In the genomic region with DNA sequence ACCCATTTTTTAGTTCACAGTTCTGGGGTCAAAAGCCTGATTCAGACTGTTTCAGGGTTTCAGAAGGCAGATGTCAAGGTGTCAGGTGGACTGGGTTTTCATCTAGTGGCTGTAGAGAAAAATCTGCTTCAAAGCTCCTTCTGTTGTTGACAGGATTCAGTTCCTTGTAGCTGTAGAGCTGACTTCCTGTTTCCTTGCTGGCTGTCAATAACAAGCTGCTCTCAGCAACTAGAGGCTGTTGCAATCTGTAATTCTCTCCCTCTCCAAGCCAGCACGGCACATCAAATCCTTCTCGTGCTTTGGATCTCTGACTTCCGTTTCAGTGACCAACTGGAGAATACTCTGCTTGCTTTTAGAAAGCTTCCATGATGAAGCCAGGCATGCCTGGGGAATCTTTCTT, we compare ENCODE assay signal across 8 cellular contexts.
DNase-seq lines count a peak whose midpoint lies in the region; ATAC-seq and TF ChIP-seq lines count a peak whose summit lies in the region.

No MANE protein-coding gene starts in this region.

- ATAC-seq in natural killer cell = peak in 1 of 3 donors; percentile 53
- no peak for ATAC-seq in natural killer cell treated with Interleukin-12 subunit alpha and Interleukin-12 subunit beta and Interleukin-15 and Interleukin-18, amount 100 ng/mL, for 72 hours
- peak; percentile 78 for ATAC-seq in HG02938 (IDR thresholded peaks at IDR 0.05; ENCODE audit: unreplicated experiment)

- intact Hi-C loops in natural killer cell (cut with micrococcal nuclease) = no loop called here

- H3K4me1 ChIP-seq in osteoblast (ENCODE audit: insufficient read depth, low read length) = no peaks in the 10 kb centered on the region

- no peaks in the 10 kb centered on the region for H3K9me3 Mint-ChIP-seq in natural killer cell
- H3K9me3 Mint-ChIP-seq in natural killer cell treated with Interleukin-12 subunit alpha and Interleukin-12 subunit beta and Interleukin-15 and Interleukin-18, amount 100 ng/mL, for 72 hours = no peaks in the 10 kb centered on the region

- no peak for DNase-seq in natural killer cell
- DNase-seq in natural killer cell treated with Interleukin-12 subunit alpha and Interleukin-12 subunit beta and Interleukin-15 and Interleukin-18, amount 100 ng/mL, for 72 hours (ENCODE audit: low spot score) = no peak
- DNase-seq in SIG-M5 (lab: John Stamatoyannopoulos, UW) = peak; percentile 48
- no peak for DNase-seq in osteoblast (ENCODE audit: insufficient read length, low spot score, missing footprints)
- no peak for DNase-seq in midbrain (lab: John Stamatoyannopoulos, UW)
- DNase-seq in NCI-H1436 (lab: John Stamatoyannopoulos, UW) = no peak
- DNase-seq in GF-D8 (lab: John Stamatoyannopoulos, UW) = no peak

- H3K27ac ChIP-seq in osteoblast (ENCODE audit: low read depth, low read length) = no peak overlapping the region

- no peaks in the 10 kb centered on the region for H3K9me3 ChIP-seq in osteoblast (ENCODE audit: low read depth, low read length)

- no peaks in the 10 kb centered on the region for H4K20me1 ChIP-seq in osteoblast (ENCODE audit: insufficient read depth, low read length)

- H3K36me3 Mint-ChIP-seq in natural killer cell = no peaks in the 10 kb centered on the region
- H3K36me3 Mint-ChIP-seq in natural killer cell treated with Interleukin-12 subunit alpha and Interleukin-12 subunit beta and Interleukin-15 and Interleukin-18, amount 100 ng/mL, for 72 hours = no peaks in the 10 kb centered on the region

- H3K79me2 ChIP-seq in osteoblast (ENCODE audit: insufficient read depth, low read length) = no peaks in the 10 kb centered on the region

- H3K27me3 Mint-ChIP-seq in natural killer cell (ENCODE audit: low read depth in 2 of 2) = peaks cover 0 to 11% of the 10 kb centered on the region in 2 donors
- H3K27me3 Mint-ChIP-seq in natural killer cell treated with Interleukin-12 subunit alpha and Interleukin-12 subunit beta and Interleukin-15 and Interleukin-18, amount 100 ng/mL, for 72 hours = no peaks in the 10 kb centered on the region

- no peaks in the 10 kb centered on the region for H3K27me3 ChIP-seq in osteoblast (ENCODE audit: insufficient read depth, low read length)

- TF ChIP-seq CTCF in natural killer cell (IDR thresholded peaks at IDR 0.05) = no peak
- TF ChIP-seq CTCF in osteoblast (IDR thresholded peaks at IDR 0.05; ENCODE audit: extremely low read depth, low read depth, low read length) = no peak

- H3K36me3 ChIP-seq in osteoblast (ENCODE audit: insufficient read depth, low read length) = no peaks in the 10 kb centered on the region

- H3K4me3 ChIP-seq in osteoblast (ENCODE audit: insufficient read depth, low read length) = no peak overlapping the region

- H3K4me1 Mint-ChIP-seq in natural killer cell = peaks cover 7% of the 10 kb centered on the region in 2 donors
- peaks cover 0 to 6% of the 10 kb centered on the region in 2 donors for H3K4me1 Mint-ChIP-seq in natural killer cell treated with Interleukin-12 subunit alpha and Interleukin-12 subunit beta and Interleukin-15 and Interleukin-18, amount 100 ng/mL, for 72 hours (ENCODE audit: low read depth in 2 of 2)

- peak overlapping the region; percentile 17 for H2AFZ ChIP-seq in osteoblast (ENCODE audit: low read length)

- H3K4me2 ChIP-seq in osteoblast (ENCODE audit: insufficient read depth, low read length) = no peak overlapping the region

- H3K4me3 Mint-ChIP-seq in natural killer cell = peak overlapping the region; percentile 50
- no peak overlapping the region for H3K4me3 Mint-ChIP-seq in natural killer cell treated with Interleukin-12 subunit alpha and Interleukin-12 subunit beta and Interleukin-15 and Interleukin-18, amount 100 ng/mL, for 72 hours

- H3K27ac Mint-ChIP-seq in natural killer cell = peak overlapping the region in 1 of 2 donors; percentile 36
- no peak overlapping the region for H3K27ac Mint-ChIP-seq in natural killer cell treated with Interleukin-12 subunit alpha and Interleukin-12 subunit beta and Interleukin-15 and Interleukin-18, amount 100 ng/mL, for 72 hours
